In genomic region chr11:45917286-45917622, GRCh38 we compare ENCODE assay signal across 8 cellular contexts. TPM values are rescaled to one million over a fixed set of nuclear protein-coding genes. Genes with fewer than 3 reads are reported as not detected.
DNase-seq lines count a peak whose midpoint lies in the region; ATAC-seq and TF ChIP-seq lines count a peak whose summit lies in the region.

No MANE protein-coding gene starts in this region.

- peaks cover 4% of the 10 kb centered on the region in 2 donors for H3K36me3 Mint-ChIP-seq in activated T-cell treated with anti-CD3 and anti-CD28 coated beads, Interleukin-2, amount 50 U/mL, for 72 hours (ENCODE audit: insufficient read depth in 2 of 2)
- H3K36me3 Mint-ChIP-seq in stimulated activated naive B cell treated with anti-CD40 and anti-IgM and Interleukin-4, amounts not matched to agents 10 μg/mL and 1 μg/mL and 100 μg/mL, for 72 hours: peaks cover 24 to 25% of the 10 kb centered on the region in 2 donors

- peak overlapping the region; percentile 96 for H3K27ac Mint-ChIP-seq in activated T-cell treated with anti-CD3 and anti-CD28 coated beads, Interleukin-2, amount 50 U/mL, for 72 hours
- H3K27ac Mint-ChIP-seq in stimulated activated naive B cell treated with anti-CD40 and anti-IgM and Interleukin-4, amounts not matched to agents 10 μg/mL and 1 μg/mL and 100 μg/mL, for 72 hours: peak overlapping the region; percentile 99

- H3K9me3 ChIP-seq in right cardiac atrium (ENCODE audit: control insufficient read depth, low read length): no peaks in the 10 kb centered on the region

- WGBS in right cardiac atrium: 4% methylated on average over 16 of the region's 16 CpGs

- no peaks in the 10 kb centered on the region for H3K9me3 Mint-ChIP-seq in activated T-cell treated with anti-CD3 and anti-CD28 coated beads, Interleukin-2, amount 50 U/mL, for 72 hours
- H3K9me3 Mint-ChIP-seq in stimulated activated naive B cell treated with anti-CD40 and anti-IgM and Interleukin-4, amounts not matched to agents 10 μg/mL and 1 μg/mL and 100 μg/mL, for 72 hours: no peaks in the 10 kb centered on the region

- H3K27me3 Mint-ChIP-seq in activated T-cell treated with anti-CD3 and anti-CD28 coated beads, Interleukin-2, amount 50 U/mL, for 72 hours (ENCODE audit: low read depth): peaks cover 5% of the 10 kb centered on the region
- H3K27me3 Mint-ChIP-seq in stimulated activated naive B cell treated with anti-CD40 and anti-IgM and Interleukin-4, amounts not matched to agents 10 μg/mL and 1 μg/mL and 100 μg/mL, for 72 hours: no peaks in the 10 kb centered on the region

- no peak for ATAC-seq in activated T-cell treated with anti-CD3 and anti-CD28 coated beads, Interleukin-2, amount 50 U/mL, for 72 hours (replicated peaks in 1 of 2)
- ATAC-seq in right cardiac atrium (no peak), omental fat pad (ENCODE audit: low FRiP score) (no peak), GM21737 (IDR thresholded peaks at IDR 0.05; ENCODE audit: unreplicated experiment) (no peak)
- peak; percentile 3 to 4 for ATAC-seq in stimulated activated naive B cell treated with anti-CD40 and anti-IgM and Interleukin-4, amounts not matched to agents 10 μg/mL and 1 μg/mL and 100 μg/mL, for 72 hours (replicated peaks)

- peak overlapping the region; percentile 100 for H3K4me3 Mint-ChIP-seq in activated T-cell treated with anti-CD3 and anti-CD28 coated beads, Interleukin-2, amount 50 U/mL, for 72 hours
- peak overlapping the region; percentile 98 to 100 for H3K4me3 Mint-ChIP-seq in stimulated activated naive B cell treated with anti-CD40 and anti-IgM and Interleukin-4, amounts not matched to agents 10 μg/mL and 1 μg/mL and 100 μg/mL, for 72 hours

- H3K27ac ChIP-seq in right cardiac atrium (ENCODE audit: low read length): peak overlapping the region; percentile 88

- no peaks in the 10 kb centered on the region for H3K4me1 ChIP-seq in right cardiac atrium (ENCODE audit: control insufficient read depth, insufficient read depth, low read length)

- intact Hi-C loops in right cardiac atrium (cut with DNase I): no loop called here

- H3K4me1 Mint-ChIP-seq in activated T-cell treated with anti-CD3 and anti-CD28 coated beads, Interleukin-2, amount 50 U/mL, for 72 hours (ENCODE audit: low read depth): peaks cover 29% of the 10 kb centered on the region
- peaks cover 37 to 75% of the 10 kb centered on the region in 2 donors for H3K4me1 Mint-ChIP-seq in stimulated activated naive B cell treated with anti-CD40 and anti-IgM and Interleukin-4, amounts not matched to agents 10 μg/mL and 1 μg/mL and 100 μg/mL, for 72 hours

- H3K4me3 ChIP-seq in WI38 (ENCODE audit: low read depth, low read length): peak overlapping the region; percentile 87
- peak overlapping the region; percentile 95 for H3K4me3 ChIP-seq in right cardiac atrium (ENCODE audit: low read length)

- no peak for DNase-seq in activated T-cell treated with anti-CD3 and anti-CD28 coated beads, Interleukin-2, amount 50 U/mL, for 72 hours
- DNase-seq in activated T-cell treated with anti-CD3 and anti-CD28 coated beads, Interleukin-2, amount 50 U/mL, for 1 hour: no peak
- DNase-seq in right cardiac atrium (peak in 1 of 3 donors; percentile 71), omental fat pad (ENCODE audit: low spot score) (no peak), NCI-H2227 (lab: John Stamatoyannopoulos, UW; ENCODE audit: unreplicated experiment) (no peak)
- no peak for DNase-seq in stimulated activated naive B cell treated with anti-CD40 and anti-IgM and Interleukin-4, amounts not matched to agents 10 μg/mL and 1 μg/mL and 100 μg/mL, for 72 hours

- TF ChIP-seq CTCF in WI38 (IDR thresholded peaks at IDR 0.05; ENCODE audit: low read depth, low read length) (no peak), omental fat pad (IDR thresholded peaks at IDR 0.05) (no peak)

- no peaks in the 10 kb centered on the region for H3K27me3 ChIP-seq in right cardiac atrium (ENCODE audit: control insufficient read depth, insufficient read depth)

RNA-seq across cellular contexts. Expression of gene PEX16, which starts 0.4 kb away (rescaled TPM):
- total RNA-seq in activated T-cell treated with anti-CD3 and anti-CD28 coated beads, Interleukin-2, amount 50 U/mL, for 72 hours: 10 to 100 TPM; 42.5 to 46.8 TPM
- total RNA-seq in right cardiac atrium: 10 to 100 TPM; 14.3 to 17.7 (median 15.9) TPM
- polyA plus RNA-seq in right cardiac atrium: 16.7 TPM
- total RNA-seq in omental fat pad: 10 to 100 TPM; 20.1 to 25.0 (median 22.8) TPM

RNA-seq across cellular contexts. Expression of gene LARGE2, which starts 5.2 kb away (rescaled TPM):
- 1 to 10 TPM in 1 of 2 donors, under 1 TPM in 1; 0.90 to 1.4 TPM for total RNA-seq in activated T-cell treated with anti-CD3 and anti-CD28 coated beads, Interleukin-2, amount 50 U/mL, for 72 hours
- total RNA-seq in right cardiac atrium (under 1 TPM in 3 of 4 donors, not detected in 1; 0.18 to 0.48 (median 0.20) TPM), omental fat pad (under 1 TPM in 2 of 4 donors, not detected in 2; 0.24 to 0.37 TPM)
- polyA plus RNA-seq in right cardiac atrium: 0.32 TPM

RNA-seq across cellular contexts. Expression of gene FREY1, which starts 10.2 kb away (rescaled TPM):
- total RNA-seq in activated T-cell treated with anti-CD3 and anti-CD28 coated beads, Interleukin-2, amount 50 U/mL, for 72 hours: 1 to 10 TPM; 1.3 to 1.9 TPM
- total RNA-seq in right cardiac atrium: under 1 TPM in 3 of 4 donors, not detected in 1; 0.42 to 0.68 (median 0.50) TPM
- 0.18 TPM for polyA plus RNA-seq in right cardiac atrium
- 1 to 10 TPM in 1 of 4 donors, not detected in 3; 1.6 TPM for total RNA-seq in omental fat pad

RNA-seq across cellular contexts. Expression of gene MAPK8IP1, which starts 31.8 kb away (rescaled TPM):
- total RNA-seq in activated T-cell treated with anti-CD3 and anti-CD28 coated beads, Interleukin-2, amount 50 U/mL, for 72 hours: under 1 TPM; 0.50 to 0.69 TPM
- 1 to 10 TPM; 5.8 to 7.4 (median 6.3) TPM for total RNA-seq in right cardiac atrium
- 6.4 TPM for polyA plus RNA-seq in right cardiac atrium
- total RNA-seq in omental fat pad: 1 to 10 TPM; 3.2 to 7.4 (median 4.3) TPM

Comparison
In these comparisons a context has a peak if more than half of its experiments do, and no peak if none do; other contexts are left out.
1. ATAC-seq: peak in stimulated activated naive B cell treated with anti-CD40 and anti-IgM and Interleukin-4, amounts not matched to agents 10 μg/mL and 1 μg/mL and 100 μg/mL, for 72 hours (2 of 2); none in activated T-cell treated with anti-CD3 and anti-CD28 coated beads, Interleukin-2, amount 50 U/mL, for 72 hours (0 of 2), right cardiac atrium (0 of 2), omental fat pad (single experiment) and GM21737 (single experiment).